In genomic region chr6:161954699-161955276, GRCh38 we compare ENCODE assay signal across 16 cellular contexts.
A peak's percentile ranks its signal among the peaks of the same experiment; 100 is the strongest.
DNase-seq lines count a peak whose midpoint lies in the region; ATAC-seq and TF ChIP-seq lines count a peak whose summit lies in the region.
"Had no signal": no experiment of that assay in that cellular context is flagged by ENCODE, and none has a peak within 500 bp of the region (broad histone marks: within the 10 kb centered on the region; RNA-seq: fewer than 3 reads in every experiment).

No MANE protein-coding gene starts in this region.

- TF ChIP-seq POLR2A in body of pancreas (IDR thresholded peaks at IDR 0.05) (no peak), testis (IDR thresholded peaks at IDR 0.05) (no peak)

- DNase-seq in Right ventricle myocardium inferior (ENCODE audit: missing footprints) (no peak), left cardiac atrium (no peak), body of pancreas (peak in 3 of 4 donors; percentile 18 to 54 (median 45)), left lobe of liver (ENCODE audit: low spot score) (no peak), testis (peak; percentile 23), substantia nigra (lab: John Stamatoyannopoulos, UW) (no peak), HUDEP-2 (lab: John Stamatoyannopoulos, UW; ENCODE audit: unreplicated experiment in 76 of 76) (no peak)
- DNase-seq: AML-193; Caco-2; CD8-positive, alpha-beta memory T cell; DND-41; GDM1; GOT3; H9 had no signal

- TF ChIP-seq CTCF in body of pancreas (IDR thresholded peaks at IDR 0.05) (no peak), testis (IDR thresholded peaks at IDR 0.05) (no peak)

- H3K9me3 ChIP-seq in body of pancreas (no peaks in the 10 kb centered on the region), testis (no peaks in the 10 kb centered on the region)
- H3K9me3 ChIP-seq: BLaER1, Caco-2 had no signal

- ATAC-seq in Right ventricle myocardium inferior (peak; percentile 31), left cardiac atrium (no peak), body of pancreas (peak; percentile 35), left lobe of liver (peak; percentile 55)

- no peaks in the 10 kb centered on the region for H3K36me3 ChIP-seq in body of pancreas (replicated peaks in 1 of 2; ENCODE audit: insufficient read depth in 1 of 2, low read depth in 2 of 2)
- no peaks in the 10 kb centered on the region for H3K36me3 ChIP-seq in testis (ENCODE audit: low read depth, missing control alignments)
- H3K36me3 ChIP-seq: BLaER1 had no signal

- peaks cover 18% of the 10 kb centered on the region for H3K4me1 ChIP-seq in body of pancreas
- H3K4me1 ChIP-seq in testis: peaks cover 18% of the 10 kb centered on the region
- H3K4me1 ChIP-seq: BLaER1, Caco-2 had no signal

- intact Hi-C loops in Right ventricle myocardium inferior (cut with DNase I) (no loop called here), left cardiac atrium (cut with DNase I) (no loop called here), body of pancreas (cut with DNase I) (no loop called here), testis (cut with DNase I; ENCODE audit: low total_unique reads) (no loop called here)

- no peaks in the 10 kb centered on the region for H3K27me3 ChIP-seq in body of pancreas
- H3K27me3 ChIP-seq in testis: no peaks in the 10 kb centered on the region
- H3K27me3 ChIP-seq: BLaER1 had no signal

- H3K4me3 ChIP-seq in body of pancreas (no peak overlapping the region), testis (no peak overlapping the region)
- H3K4me3 ChIP-seq: BLaER1 had no signal

- H3K27ac ChIP-seq in body of pancreas (peak overlapping the region in 1 of 4 donors; percentile 9), testis (no peak overlapping the region), substantia nigra (ENCODE audit: low read depth, low read length, poor library complexity, severe bottlenecking) (no peak overlapping the region)
- H3K27ac ChIP-seq: 22Rv1, BLaER1 had no signal

- WGBS in body of pancreas, 2 donors: 53 to 59% methylated on average over 5 of the region's 5 CpGs
- WGBS in testis, 2 donors: 47 to 69% methylated on average over 5 of the region's 5 CpGs

Comparison
In these comparisons a context has a peak if more than half of its experiments do, and no peak if none do; other contexts are left out.
1. ATAC-seq: peak in Right ventricle myocardium inferior (single experiment), body of pancreas (single experiment) and left lobe of liver (single experiment); none in left cardiac atrium (0 of 2).
2. DNase-seq: peak in body of pancreas (3 of 4) and testis (single experiment); none in Right ventricle myocardium inferior (single experiment), left cardiac atrium (single experiment), left lobe of liver (single experiment), substantia nigra (0 of 49) and HUDEP-2 (0 of 76).